Comparison of ENCODE assay signal across 12 cellular contexts in genomic region chr11:102172127-102172848, GRCh38.
A peak's percentile ranks its signal among the peaks of the same experiment; 100 is the strongest.
DNase-seq lines count a peak whose midpoint lies in the region; ATAC-seq and TF ChIP-seq lines count a peak whose summit lies in the region.
"Had no signal": no experiment of that assay in that cellular context is flagged by ENCODE, and none has a peak within 500 bp of the region (broad histone marks: within the 10 kb centered on the region; RNA-seq: fewer than 3 reads in every experiment).

No MANE protein-coding gene starts in this region.

- no peak for ATAC-seq in naive thymus-derived CD4-positive, alpha-beta T cell

- intact Hi-C loops in esophagus squamous epithelium (cut with DNase I): no loop called here
- intact Hi-C loops in posterior vena cava (cut with DNase I): loop anchor here (10.0 kb wide), 2 partner anchors 47 to 57 kb away; partner anchors contain the start of gene YAP1 (in 1 of the 2)
- intact Hi-C loops in naive thymus-derived CD4-positive, alpha-beta T cell (cut with micrococcal nuclease): no loop called here

- DNase-seq in Daoy (ENCODE audit: low read depth): peak; percentile 9
- peak; percentile 67 for DNase-seq in RPMI7951 (ENCODE audit: low read depth)
- no peak for DNase-seq in esophagus squamous epithelium (lab: John Stamatoyannopoulos, UW)
- DNase-seq in posterior vena cava (ENCODE audit: low spot score): peak; percentile 79
- no peak for DNase-seq in middle frontal gyrus (ENCODE audit: extremely low spot score, low spot score)
- DNase-seq in NCI-H2227 (lab: John Stamatoyannopoulos, UW; ENCODE audit: unreplicated experiment): no peak
- no peak for DNase-seq in stimulated activated naive CD4-positive, alpha-beta T cell (lab: John Stamatoyannopoulos, UW)
- no peak for DNase-seq in naive thymus-derived CD4-positive, alpha-beta T cell
- DNase-seq: KG1; stimulated activated CD4-positive, alpha-beta T cell treated with anti-CD3 and anti-CD28 coated beads, Interleukin-12 subunit alpha, Interleukin-12 subunit beta, amount 100 ng/mL, for 4 hours had no signal

- peak overlapping the region; percentile 67 to 85 (median 78) for H3K27ac ChIP-seq in esophagus squamous epithelium
- H3K27ac ChIP-seq in naive thymus-derived CD4-positive, alpha-beta T cell (ENCODE audit: low read depth, low read length): no peak overlapping the region

- H3K36me3 Mint-ChIP-seq in naive thymus-derived CD4-positive, alpha-beta T cell: no peaks in the 10 kb centered on the region
- H3K36me3 Mint-ChIP-seq: activated naive CD8-positive, alpha-beta T cell had no signal

- H3K27me3 ChIP-seq in esophagus squamous epithelium: no peaks in the 10 kb centered on the region
- H3K27me3 ChIP-seq in naive thymus-derived CD4-positive, alpha-beta T cell (ENCODE audit: control insufficient read depth in 2 of 2, insufficient read depth in 2 of 2, low read length in 2 of 2): no peaks in the 10 kb centered on the region

- no peak for TF ChIP-seq CTCF in esophagus squamous epithelium (IDR thresholded peaks at IDR 0.05)

- peaks cover 0 to 25% (median 0%) of the 10 kb centered on the region in 3 donors for H3K36me3 ChIP-seq in esophagus squamous epithelium
- H3K36me3 ChIP-seq in naive thymus-derived CD4-positive, alpha-beta T cell (ENCODE audit: control insufficient read depth in 2 of 3, insufficient read depth in 3 of 3, low read length in 3 of 3): no peaks in the 10 kb centered on the region

- H3K27ac Mint-ChIP-seq in naive thymus-derived CD4-positive, alpha-beta T cell: no peak overlapping the region
- H3K27ac Mint-ChIP-seq: activated naive CD8-positive, alpha-beta T cell had no signal

- peak overlapping the region in 1 of 4 donors; percentile 22 for H3K4me3 ChIP-seq in esophagus squamous epithelium
- H3K4me3 ChIP-seq in naive thymus-derived CD4-positive, alpha-beta T cell (ENCODE audit: low read length): no peak overlapping the region
- H3K4me3 ChIP-seq: SK-N-MC had no signal

- CTCF ChIA-PET in naive thymus-derived CD4-positive, alpha-beta T cell (lab: Charles Lee): no interaction called here

- WGBS in esophagus squamous epithelium, 2 donors: 28 to 31% methylated on average over 5 of the region's 6 CpGs

- POLR2A ChIA-PET in naive thymus-derived CD4-positive, alpha-beta T cell (lab: Charles Lee): no interaction called here

- peaks cover 0 to 4% (median 0%) of the 10 kb centered on the region in 7 donors for H3K4me1 Mint-ChIP-seq in naive thymus-derived CD4-positive, alpha-beta T cell

- peaks cover 5 to 37% (median 13%) of the 10 kb centered on the region in 5 donors for H3K27me3 Mint-ChIP-seq in naive thymus-derived CD4-positive, alpha-beta T cell

- H3K4me3 Mint-ChIP-seq in naive thymus-derived CD4-positive, alpha-beta T cell: no peak overlapping the region
- H3K4me3 Mint-ChIP-seq: activated naive CD8-positive, alpha-beta T cell had no signal

- no peaks in the 10 kb centered on the region for H3K9me3 ChIP-seq in esophagus squamous epithelium
- no peaks in the 10 kb centered on the region for H3K9me3 ChIP-seq in naive thymus-derived CD4-positive, alpha-beta T cell (ENCODE audit: control insufficient read depth in 2 of 3, low read length in 3 of 3)

- TF ChIP-seq POLR2A in esophagus squamous epithelium (IDR thresholded peaks at IDR 0.05): no peak

- H3K9me3 Mint-ChIP-seq in naive thymus-derived CD4-positive, alpha-beta T cell: peaks cover 0 to 3% (median 0%) of the 10 kb centered on the region in 11 donors

- H3K4me1 ChIP-seq in esophagus squamous epithelium: peaks cover 0 to 61% (median 28%) of the 10 kb centered on the region in 3 donors
- no peaks in the 10 kb centered on the region for H3K4me1 ChIP-seq in naive thymus-derived CD4-positive, alpha-beta T cell (ENCODE audit: control insufficient read depth in 2 of 2, insufficient read depth in 2 of 2, low read length in 2 of 2)

Comparison
In these comparisons a context has a peak if more than half of its experiments do, and no peak if none do; other contexts are left out.
1. DNase-seq: peak in Daoy (single experiment), RPMI7951 (single experiment) and posterior vena cava (single experiment); none in esophagus squamous epithelium (single experiment), middle frontal gyrus (single experiment), NCI-H2227 (single experiment), stimulated activated naive CD4-positive, alpha-beta T cell (0 of 6) and naive thymus-derived CD4-positive, alpha-beta T cell (0 of 9).
2. intact Hi-C loops: an anchor here in posterior vena cava (10.0 kb wide); none called in esophagus squamous epithelium and naive thymus-derived CD4-positive, alpha-beta T cell.